ENCODE assay signal across 17 cellular contexts in the genomic region with DNA sequence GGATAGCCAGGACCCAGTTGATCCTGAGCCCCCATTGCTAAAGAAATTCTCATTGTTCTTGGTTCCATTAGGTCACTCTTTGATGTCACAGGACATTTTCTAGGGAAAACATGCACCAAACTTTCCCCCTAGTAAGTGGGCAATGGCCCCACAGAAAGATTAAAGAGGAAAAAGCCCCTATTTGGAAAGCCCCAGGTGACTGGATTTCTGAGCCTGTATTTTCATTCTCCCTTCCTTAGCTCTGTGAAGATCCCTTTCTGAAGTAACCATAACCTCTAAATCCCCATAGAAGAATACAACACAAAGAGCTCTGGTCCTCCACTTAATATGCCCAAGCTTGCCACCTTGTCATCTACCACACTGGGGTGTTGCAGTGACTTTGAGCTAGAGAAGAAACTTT.
DNase-seq lines count a peak whose midpoint lies in the region; ATAC-seq, FAIRE-seq and TF ChIP-seq lines count a peak whose summit lies in the region.
"Had no signal": no experiment of that assay in that cellular context is flagged by ENCODE, and none has a peak within 500 bp of the region (broad histone marks: within the 10 kb centered on the region; RNA-seq: fewer than 3 reads in every experiment).

No MANE protein-coding gene starts in this region.

- H3K9me3 Mint-ChIP-seq in activated naive CD8-positive, alpha-beta T cell (ENCODE audit: low read depth): no peaks in the 10 kb centered on the region
- no peaks in the 10 kb centered on the region for H3K9me3 Mint-ChIP-seq in activated naive CD8-positive, alpha-beta T cell treated with anti-CD3 and anti-CD28 coated beads for 36 hours
- H3K9me3 Mint-ChIP-seq in stimulated activated naive CD8-positive, alpha-beta T cell treated with anti-CD3 and anti-CD28 coated beads, Interleukin-15, amount 100 ng/mL, for 72 hours: peaks cover 7 to 8% of the 10 kb centered on the region in 2 donors

- H4K8ac ChIP-seq in H1 (ENCODE audit: extremely low read depth, insufficient read depth, low read length): no peak overlapping the region

- no peak overlapping the region for H3K4me2 ChIP-seq in H1 (ENCODE audit: insufficient read depth in 1 of 2, low read depth in 2 of 2, low read length in 2 of 2)

- no peaks in the 10 kb centered on the region for H3K27me3 ChIP-seq in H1 (replicated peaks in 1 of 4; ENCODE audit: control insufficient read depth in 3 of 4, extremely low read depth in 1 of 4, insufficient read depth in 3 of 4, low read length in 3 of 4)
- H3K27me3 ChIP-seq: BE2C, SJSA1 had no signal

- no peak for FAIRE-seq in H1 (lab: Jason Lieb, UNC)

- no peak overlapping the region for H2AK5ac ChIP-seq in H1 (ENCODE audit: low read depth, low read length)

- no peaks in the 10 kb centered on the region for H3K79me2 ChIP-seq in H1 (ENCODE audit: control insufficient read depth in 1 of 2, insufficient read depth in 2 of 2, low read length in 2 of 2)

- no peaks in the 10 kb centered on the region for H3K36me3 Mint-ChIP-seq in activated naive CD8-positive, alpha-beta T cell
- peaks cover 2% of the 10 kb centered on the region for H3K36me3 Mint-ChIP-seq in activated naive CD8-positive, alpha-beta T cell treated with anti-CD3 and anti-CD28 coated beads for 36 hours

- no peak overlapping the region; the same call in 1 of the 2 replicates for H2BK5ac ChIP-seq in H1 (ENCODE audit: low read depth, low read length)

- no peaks in the 10 kb centered on the region for H4K20me1 ChIP-seq in H1 (replicated peaks in 1 of 2; ENCODE audit: control insufficient read depth in 1 of 2, insufficient read depth in 2 of 2, low read length in 2 of 2)

- H3K14ac ChIP-seq in H1 (ENCODE audit: insufficient read length): no peak overlapping the region

- no peaks in the 10 kb centered on the region for H3K9me3 ChIP-seq in H1 (ENCODE audit: insufficient read depth in 2 of 2, low read depth in 1 of 2, low read length in 1 of 2)
- H3K9me3 ChIP-seq: BE2C, SJSA1 had no signal

- CTCF ChIA-PET in H1 (lab: Charles Lee; ENCODE audit: partially characterized antibody): no interaction called here

- no peak overlapping the region for H2BK12ac ChIP-seq in H1 (ENCODE audit: low read depth, low read length)

- H3K18ac ChIP-seq in H1 (ENCODE audit: extremely low read depth, low read length): peak overlapping the region; percentile 84; the same call in 1 of the 2 replicates

- no peak for DNase-seq in activated naive CD8-positive, alpha-beta T cell treated with anti-CD3 and anti-CD28 coated beads for 36 hours
- DNase-seq in H1 (ENCODE audit: low read depth in 1 of 2, low spot score in 2 of 2) (no peak), NCI-H510A (lab: John Stamatoyannopoulos, UW) (no peak)
- DNase-seq in stimulated activated naive CD8-positive, alpha-beta T cell treated with anti-CD3 and anti-CD28 coated beads, Interleukin-15, amount 100 ng/mL, for 72 hours: no peak
- DNase-seq in stimulated activated CD4-positive, alpha-beta T cell treated with anti-CD3 and anti-CD28 coated beads, Interleukin-15, amount 100 ng/mL, for 24 hours: no peak
- DNase-seq: BE2C, DMS 273 treated with DMSO at 0.1 percent for 48 hours, HCEC 1CT, KBM-7, NCI-H1048, NCI-H146, NCI-H2107, NCI-H226, NCI-H69 had no signal

- TF ChIP-seq RAD21 in H1 (IDR thresholded peaks at IDR 0.05 in 1 of 2, conservative IDR thresholded peaks at IDR 0.05 in 1 of 2; ENCODE audit: low read depth in 2 of 2, low read length in 2 of 2): no peak

- peak overlapping the region; percentile 46 for H3K27ac Mint-ChIP-seq in activated naive CD8-positive, alpha-beta T cell
- no peak overlapping the region for H3K27ac Mint-ChIP-seq in activated naive CD8-positive, alpha-beta T cell treated with anti-CD3 and anti-CD28 coated beads for 36 hours
- peak overlapping the region in 1 of 2 donors; percentile 87 for H3K27ac Mint-ChIP-seq in stimulated activated naive CD8-positive, alpha-beta T cell treated with anti-CD3 and anti-CD28 coated beads, Interleukin-15, amount 100 ng/mL, for 72 hours

- no peak for TF ChIP-seq EP300 in H1 (IDR thresholded peaks at IDR 0.05; ENCODE audit: borderline replicate concordance in 1 of 2, low read depth in 2 of 2, low read length in 2 of 2)

- no peak overlapping the region for H2BK15ac ChIP-seq in H1 (ENCODE audit: low read length)

- H3K79me1 ChIP-seq in H1 (ENCODE audit: low read depth, low read length): no peaks in the 10 kb centered on the region

- no peaks in the 10 kb centered on the region for H3K27me3 Mint-ChIP-seq in activated naive CD8-positive, alpha-beta T cell
- H3K27me3 Mint-ChIP-seq in activated naive CD8-positive, alpha-beta T cell treated with anti-CD3 and anti-CD28 coated beads for 36 hours: no peaks in the 10 kb centered on the region
- H3K27me3 Mint-ChIP-seq in stimulated activated naive CD8-positive, alpha-beta T cell treated with anti-CD3 and anti-CD28 coated beads, Interleukin-15, amount 100 ng/mL, for 72 hours: no peaks in the 10 kb centered on the region

- no peak overlapping the region for H4K5ac ChIP-seq in H1 (ENCODE audit: insufficient read length, low read depth, low read length)

- H3K4ac ChIP-seq in H1 (replicated peaks; ENCODE audit: insufficient read length, low read depth, low read length): peak overlapping the region; percentile 63

- H3K56ac ChIP-seq in H1 (replicated peaks; ENCODE audit: insufficient read length, low read depth, low read length): no peak overlapping the region

- H3K9ac ChIP-seq in H1 (replicated peaks in 1 of 4; ENCODE audit: extremely low read depth in 1 of 4, low read depth in 3 of 4, low read length in 3 of 4): no peak overlapping the region

- no peak overlapping the region for H3K4me3 Mint-ChIP-seq in activated naive CD8-positive, alpha-beta T cell
- no peak overlapping the region for H3K4me3 Mint-ChIP-seq in activated naive CD8-positive, alpha-beta T cell treated with anti-CD3 and anti-CD28 coated beads for 36 hours
- peak overlapping the region in 1 of 2 donors; percentile 47 for H3K4me3 Mint-ChIP-seq in stimulated activated naive CD8-positive, alpha-beta T cell treated with anti-CD3 and anti-CD28 coated beads, Interleukin-15, amount 100 ng/mL, for 72 hours

- H2BK120ac ChIP-seq in H1 (replicated peaks; ENCODE audit: low read depth, low read length): peak overlapping the region; percentile 93

- POLR2A ChIA-PET in H1 (lab: Charles Lee; ENCODE audit: partially characterized antibody): interaction anchor here (1.7 kb wide), 1 partner anchor 14 kb away, joined by 5 read pairs; no protein-coding TSS in a partner anchor

- no peaks in the 10 kb centered on the region for H3K36me3 ChIP-seq in H1 (ENCODE audit: control insufficient read depth in 2 of 4, insufficient read depth in 4 of 4, low read length in 3 of 4)
- H3K36me3 ChIP-seq: BE2C, SJSA1 had no signal

- ATAC-seq in HG02610 (IDR thresholded peaks at IDR 0.05; ENCODE audit: unreplicated experiment): peak; percentile 61
- ATAC-seq in stimulated activated naive CD8-positive, alpha-beta T cell treated with anti-CD3 and anti-CD28 coated beads, Interleukin-15, amount 100 ng/mL, for 72 hours: peak; percentile 35

- peak overlapping the region; percentile 34 for H4K91ac ChIP-seq in H1 (replicated peaks; ENCODE audit: insufficient read length, low read length)

- H3K4me1 ChIP-seq in H1 (replicated peaks in 1 of 4; ENCODE audit: control insufficient read depth in 3 of 4, insufficient read depth in 4 of 4, low read length in 3 of 4): peaks cover 2 to 23% (median 14%) of the 10 kb centered on the region in 4 experiments; a peak in 4 of 7 replicates
- H3K4me1 ChIP-seq: BE2C had no signal

- H3K23me2 ChIP-seq in H1 (ENCODE audit: low read depth, low read length): no peaks in the 10 kb centered on the region

- peaks cover 35% of the 10 kb centered on the region for H3K4me1 Mint-ChIP-seq in activated naive CD8-positive, alpha-beta T cell (ENCODE audit: low read depth)
- H3K4me1 Mint-ChIP-seq in activated naive CD8-positive, alpha-beta T cell treated with anti-CD3 and anti-CD28 coated beads for 36 hours: peaks cover 31% of the 10 kb centered on the region
- peaks cover 31% of the 10 kb centered on the region for H3K4me1 Mint-ChIP-seq in stimulated activated naive CD8-positive, alpha-beta T cell treated with anti-CD3 and anti-CD28 coated beads, Interleukin-15, amount 100 ng/mL, for 72 hours

- no peak overlapping the region for H2BK20ac ChIP-seq in H1 (ENCODE audit: low read length)

- H2AFZ ChIP-seq in H1 (ENCODE audit: low read length): no peak overlapping the region

- no peak overlapping the region for H3K4me3 ChIP-seq in H1 (ENCODE audit: extremely low read depth in 1 of 4, insufficient read depth in 2 of 4, low read depth in 3 of 4, low read length in 4 of 4)
- H3K4me3 ChIP-seq: SJSA1 had no signal

- H3K23ac ChIP-seq in H1 (ENCODE audit: insufficient read length): no peak overlapping the region

- no peak for TF ChIP-seq CTCF in H1 (IDR thresholded peaks at IDR 0.05; ENCODE audit: control extremely low read depth in 1 of 3, insufficient read depth in 1 of 3, low read depth in 1 of 3, low read length in 3 of 3)

- TF ChIP-seq POLR2A in H1 (IDR thresholded peaks at IDR 0.05; ENCODE audit: control extremely low read depth in 1 of 2, low read depth in 2 of 2, low read length in 2 of 2): no peak

- H3K27ac ChIP-seq in H1 (ENCODE audit: low read depth, low read length): no peak overlapping the region; the same call in 1 of the 2 replicates
- H3K27ac ChIP-seq: SJSA1 had no signal

TF ChIP-seq in H1, 55 proteins besides CTCF, POLR2A, EP300 and RAD21 (continues in another document):
- TF ChIP-seq, protein P1, sequence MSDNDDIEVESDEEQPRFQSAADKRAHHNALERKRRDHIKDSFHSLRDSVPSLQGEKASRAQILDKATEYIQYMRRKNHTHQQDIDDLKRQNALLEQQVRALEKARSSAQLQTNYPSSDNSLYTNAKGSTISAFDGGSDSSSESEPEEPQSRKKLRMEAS (IDR thresholded peaks at IDR 0.05): no peak
- TF ChIP-seq RNF2 (IDR thresholded peaks at IDR 0.05; ENCODE audit: borderline replicate concordance, low read depth, low read length, missing control alignments, poor library complexity, severe bottlenecking) (no peak), TEAD4 (IDR thresholded peaks at IDR 0.05; ENCODE audit: low read depth, low read length) (no peak), CTBP2 (IDR thresholded peaks at IDR 0.05; ENCODE audit: borderline replicate concordance, insufficient read depth, insufficient read length, low read length) (no peak)
- TF ChIP-seq, protein P2, sequence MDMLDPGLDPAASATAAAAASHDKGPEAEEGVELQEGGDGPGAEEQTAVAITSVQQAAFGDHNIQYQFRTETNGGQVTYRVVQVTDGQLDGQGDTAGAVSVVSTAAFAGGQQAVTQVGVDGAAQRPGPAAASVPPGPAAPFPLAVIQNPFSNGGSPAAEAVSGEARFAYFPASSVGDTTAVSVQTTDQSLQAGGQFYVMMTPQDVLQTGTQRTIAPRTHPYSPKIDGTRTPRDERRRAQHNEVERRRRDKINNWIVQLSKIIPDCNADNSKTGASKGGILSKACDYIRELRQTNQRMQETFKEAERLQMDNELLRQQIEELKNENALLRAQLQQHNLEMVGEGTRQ (IDR thresholded peaks at IDR 0.05; ENCODE audit: low read length): no peak
- TF ChIP-seq, protein P3, sequence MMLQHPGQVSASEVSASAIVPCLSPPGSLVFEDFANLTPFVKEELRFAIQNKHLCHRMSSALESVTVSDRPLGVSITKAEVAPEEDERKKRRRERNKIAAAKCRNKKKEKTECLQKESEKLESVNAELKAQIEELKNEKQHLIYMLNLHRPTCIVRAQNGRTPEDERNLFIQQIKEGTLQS (IDR thresholded peaks at IDR 0.05; ENCODE audit: insufficient read depth, low read depth, low read length): no peak
